ENCODE assay signal across 28 cellular contexts in the genomic region with DNA sequence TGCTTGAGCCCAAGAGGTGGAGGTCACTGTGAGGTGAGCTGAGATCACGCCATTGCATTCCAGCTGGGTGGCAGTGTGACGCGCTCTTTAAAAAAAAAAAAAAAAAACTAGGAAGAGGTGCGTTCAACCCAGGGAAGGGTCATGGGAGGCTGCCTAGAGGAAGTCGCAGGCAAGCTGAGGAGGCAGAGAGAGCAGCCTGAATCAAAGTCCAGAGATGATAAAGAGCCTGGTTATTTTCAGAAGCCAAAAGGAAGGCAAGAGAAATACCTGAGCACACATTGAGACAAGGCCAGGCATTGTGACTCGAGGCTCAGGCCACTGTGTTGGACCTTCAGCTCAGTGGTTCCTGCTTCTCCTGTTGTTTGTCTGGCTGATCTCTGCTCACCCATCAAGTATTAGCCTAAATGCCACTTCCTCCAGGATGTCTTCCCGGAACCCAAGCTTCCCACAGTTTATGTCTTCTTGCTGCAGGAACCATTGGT. TPM values are rescaled to one million over a fixed set of nuclear protein-coding genes. Genes with fewer than 3 reads are reported as not detected.
DNase-seq lines count a peak whose midpoint lies in the region; ATAC-seq, FAIRE-seq and TF ChIP-seq lines count a peak whose summit lies in the region.
"Had no signal": no experiment of that assay in that cellular context is flagged by ENCODE, and none has a peak within 500 bp of the region (broad histone marks: within the 10 kb centered on the region; RNA-seq: fewer than 3 reads in every experiment).

No MANE protein-coding gene starts in this region.

- intact Hi-C loops in Calu3 (cut with micrococcal nuclease; ENCODE audit: unreplicated experiment) = loop anchor here (2.0 kb wide), 2 partner anchors 15 to 41 kb away; a partner anchor contains a TSS
- intact Hi-C loops in aorta (cut with DNase I) = no loop called here

- ATAC-seq in aorta (ENCODE audit: low FRiP score) = no peak
- ATAC-seq: activated CD4-positive, alpha-beta T cell treated with anti-CD3 and anti-CD28 coated beads for 36 hours; activated T-cell treated with anti-CD3 and anti-CD28 coated beads, Interleukin-2, amount 50 U/mL, for 72 hours had no signal

- peaks cover 20% of the 10 kb centered on the region for H3K36me3 Mint-ChIP-seq in Calu3 (ENCODE audit: insufficient read depth, unreplicated experiment)
- H3K36me3 Mint-ChIP-seq: CD14-positive monocyte, naive B cell had no signal

- H3K4me3 Mint-ChIP-seq in Calu3 (ENCODE audit: low read depth, unreplicated experiment) = peak overlapping the region; percentile 16
- H3K4me3 Mint-ChIP-seq: activated CD4-positive, alpha-beta T cell treated with anti-CD3 and anti-CD28 coated beads for 36 hours; activated naive CD4-positive, alpha-beta T cell treated with anti-CD3 and anti-CD28 coated beads for 36 hours; activated T-cell treated with anti-CD3 and anti-CD28 coated beads, Interleukin-2, amount 50 U/mL, for 72 hours; CD14-positive monocyte; naive B cell had no signal

- DNase-seq in Calu3 = peak; percentile 74
- peak; percentile 76 for DNase-seq in RCC 7860 (ENCODE audit: low spot score)
- peak; percentile 76 for DNase-seq in kidney glomerular epithelial cell (lab: John Stamatoyannopoulos, UW)
- peak; percentile 79 for DNase-seq in renal cortical epithelial cell (ENCODE audit: low read depth)
- no peak for DNase-seq in aorta
- no peak for DNase-seq in activated CD8-positive, alpha-beta memory T cell treated with anti-CD3 and anti-CD28 coated beads, Interleukin-2, amount 50 U/mL, for 4 hours
- no peak for DNase-seq in foreskin melanocyte
- DNase-seq: activated CD4-positive, alpha-beta T cell treated with anti-CD3 and anti-CD28 coated beads for 36 hours; activated naive CD4-positive, alpha-beta T cell treated with anti-CD3 and anti-CD28 coated beads for 36 hours; activated T-cell treated with anti-CD3 and anti-CD28 coated beads, Interleukin-2, amount 50 U/mL, for 72 hours; amniotic stem cell; DMS 273 treated with DMSO at 0.1 percent for 48 hours; dorsolateral prefrontal cortex; H7; Karpas-422; lower lobe of right lung; naive B cell; NCI-H187 treated with DMSO at 0.1 percent for 48 hours; NCI-H345; NCI-H82; nucleus accumbens; SIG-M5; upper lobe of right lung had no signal

- no TSS peak for BruUV-seq in Calu3 (replicated peaks; lab: Mats Ljungman, UMichigan)

- no peaks in the 10 kb centered on the region for H3K36me3 ChIP-seq in aorta (ENCODE audit: control insufficient read depth in 1 of 2, insufficient read depth in 2 of 2, low read length in 1 of 2)
- H3K36me3 ChIP-seq: lower lobe of right lung, upper lobe of right lung had no signal

- CTCF ChIA-PET in Calu3 (lab: Charles Lee) = interaction anchor here (0.6 to 4.9 kb wide), 11 partner anchors 8 to 1555 kb away, joined by 3 to 29 read pairs (median 4); a partner anchor contains a TSS

- 80 to 82% methylated on average over 7 of the region's 7 CpGs for WGBS in aorta, 2 donors

- H3K27me3 Mint-ChIP-seq in Calu3 (ENCODE audit: unreplicated experiment) = no peaks in the 10 kb centered on the region

- H3K4me1 Mint-ChIP-seq in Calu3 (ENCODE audit: low read depth, unreplicated experiment) = peaks cover 61% of the 10 kb centered on the region

- no peak for TF ChIP-seq CTCF in Calu3 (IDR thresholded peaks at IDR 0.05; ENCODE audit: unreplicated experiment)

- peak overlapping the region; percentile 95 for H3K27ac Mint-ChIP-seq in Calu3 (ENCODE audit: unreplicated experiment)
- H3K27ac Mint-ChIP-seq: activated CD4-positive, alpha-beta T cell treated with anti-CD3 and anti-CD28 coated beads for 36 hours; activated naive CD4-positive, alpha-beta T cell treated with anti-CD3 and anti-CD28 coated beads for 36 hours; activated T-cell treated with anti-CD3 and anti-CD28 coated beads, Interleukin-2, amount 50 U/mL, for 72 hours; CD14-positive monocyte; naive B cell had no signal

- H3K4me3 ChIP-seq in aorta (ENCODE audit: low read length in 2 of 2) = no peak overlapping the region
- H3K4me3 ChIP-seq: dorsolateral prefrontal cortex, lower lobe of right lung, upper lobe of right lung had no signal

- H3K9me3 ChIP-seq in aorta (ENCODE audit: control insufficient read depth, low read length) = peaks cover 2% of the 10 kb centered on the region
- H3K9me3 ChIP-seq: lower lobe of right lung, upper lobe of right lung had no signal

- no peaks in the 10 kb centered on the region for H3K4me1 ChIP-seq in aorta (ENCODE audit: control insufficient read depth in 1 of 2, insufficient read depth in 2 of 2, low read length in 2 of 2)
- H3K4me1 ChIP-seq: lower lobe of right lung, upper lobe of right lung had no signal

- no peaks in the 10 kb centered on the region for H3K27me3 ChIP-seq in aorta (ENCODE audit: control insufficient read depth in 1 of 2, insufficient read depth in 2 of 2, low read length in 1 of 2)
- H3K27me3 ChIP-seq: dorsolateral prefrontal cortex, upper lobe of right lung had no signal

- no peak overlapping the region for H3K27ac ChIP-seq in aorta (ENCODE audit: low read depth in 1 of 2, low read length in 2 of 2)
- H3K27ac ChIP-seq: dorsolateral prefrontal cortex, lower lobe of right lung, upper lobe of right lung had no signal

- FAIRE-seq in RCC 7860 (lab: Jason Lieb, UNC) = peak; percentile 60
- FAIRE-seq: TTC549 had no signal

- no peaks in the 10 kb centered on the region for H3K9me3 Mint-ChIP-seq in Calu3 (ENCODE audit: low read depth, unreplicated experiment)
- H3K9me3 Mint-ChIP-seq: activated naive CD4-positive, alpha-beta T cell treated with anti-CD3 and anti-CD28 coated beads for 36 hours; naive B cell had no signal

RNA-seq across cellular contexts. Expression of a gene that starts 16.1 kb away (rescaled TPM):
- total RNA-seq in Calu3 (2022) (11.6 and 15.4 TPM in 2 replicates), renal cortical epithelial cell (10.3 and 41.3 TPM in 2 replicates), aorta (not detected)
- polyA plus RNA-seq in aorta = 10 to 100 TPM in 1 of 2 donors, under 1 TPM in 1; 0.51 to 10.5 TPM
- total RNA-seq: activated CD4-positive, alpha-beta T cell treated with anti-CD3 and anti-CD28 coated beads for 36 hours; activated CD8-positive, alpha-beta memory T cell treated with anti-CD3 and anti-CD28 coated beads for 36 hours; activated naive CD4-positive, alpha-beta T cell treated with anti-CD3 and anti-CD28 coated beads for 36 hours; activated T-cell treated with anti-CD3 and anti-CD28 coated beads, Interleukin-2, amount 50 U/mL, for 72 hours; cardiac septum; G401; H7 had no signal
- polyA plus RNA-seq: CD14-positive monocyte had no signal

Comparison
In these comparisons a context has a peak if more than half of its experiments do, and no peak if none do; other contexts are left out.
1. DNase-seq: peak in Calu3 (single experiment), RCC 7860 (single experiment), kidney glomerular epithelial cell (single experiment) and renal cortical epithelial cell (single experiment); none in aorta (0 of 2), activated CD8-positive, alpha-beta memory T cell treated with anti-CD3 and anti-CD28 coated beads, Interleukin-2, amount 50 U/mL, for 4 hours (single experiment) and foreskin melanocyte (single experiment).
2. RNA of a gene that starts 16.1 kb away (total RNA-seq): 11.6 to 15.4 TPM in Calu3 and 10.3 to 41.3 TPM in renal cortical epithelial cell; not detected in aorta; every median in the first group is over 10 times any median in the second.